In genomic region chr1:240114222-240114621, GRCh38 we compare ENCODE assay signal across 28 cellular contexts. TPM values are rescaled to one million over a fixed set of nuclear protein-coding genes. Genes with fewer than 3 reads are reported as not detected.
"Had no signal": no experiment of that assay in that cellular context is flagged by ENCODE, and none has a peak within 500 bp of the region (broad histone marks: within the 10 kb centered on the region; RNA-seq: fewer than 3 reads in every experiment).

No MANE protein-coding gene starts in this region.

- H3K9me3 Mint-ChIP-seq: activated CD4-positive, alpha-beta memory T cell treated with anti-CD3 and anti-CD28 coated beads for 36 hours; activated CD4-positive, alpha-beta T cell treated with anti-CD3 and anti-CD28 coated beads, Interleukin-2, amount 10 ng/mL, durations not matched to agents 7 days and 5 days; activated naive CD4-positive, alpha-beta T cell treated with anti-CD3 and anti-CD28 coated beads, Interleukin-2, amount 50 U/mL, for 72 hours; activated naive CD8-positive, alpha-beta T cell treated with anti-CD3 and anti-CD28 coated beads, Interleukin-2, amount 50 U/mL, for 24 hours; activated T-cell treated with anti-CD3 and anti-CD28 coated beads, Interleukin-2, amount 50 U/mL, for 4 hours; T-cell had no signal

- ATAC-seq: activated naive CD4-positive, alpha-beta T cell treated with anti-CD3 and anti-CD28 coated beads, Interleukin-2, amount 50 U/mL, for 72 hours; activated naive CD8-positive, alpha-beta T cell treated with anti-CD3 and anti-CD28 coated beads, Interleukin-2, amount 50 U/mL, for 24 hours; activated T-cell treated with anti-CD3 and anti-CD28 coated beads, Interleukin-2, amount 50 U/mL, for 4 hours; body of pancreas; Panc1; Right ventricle myocardium inferior; T-cell had no signal

- H3K4me3 Mint-ChIP-seq: activated CD4-positive, alpha-beta memory T cell treated with anti-CD3 and anti-CD28 coated beads for 36 hours; activated CD4-positive, alpha-beta T cell treated with anti-CD3 and anti-CD28 coated beads, Interleukin-2, amount 10 ng/mL, durations not matched to agents 7 days and 5 days; activated naive CD8-positive, alpha-beta T cell treated with anti-CD3 and anti-CD28 coated beads, Interleukin-2, amount 50 U/mL, for 24 hours; activated T-cell treated with anti-CD3 and anti-CD28 coated beads, Interleukin-2, amount 50 U/mL, for 4 hours; T-cell had no signal

- H3K4me1 Mint-ChIP-seq: activated CD4-positive, alpha-beta T cell treated with anti-CD3 and anti-CD28 coated beads, Interleukin-2, amount 10 ng/mL, durations not matched to agents 7 days and 5 days; activated naive CD8-positive, alpha-beta T cell treated with anti-CD3 and anti-CD28 coated beads, Interleukin-2, amount 50 U/mL, for 24 hours; T-cell had no signal

- H3K27ac Mint-ChIP-seq: activated CD4-positive, alpha-beta memory T cell treated with anti-CD3 and anti-CD28 coated beads for 36 hours; activated CD4-positive, alpha-beta T cell treated with anti-CD3 and anti-CD28 coated beads, Interleukin-2, amount 10 ng/mL, durations not matched to agents 7 days and 5 days; activated naive CD4-positive, alpha-beta T cell treated with anti-CD3 and anti-CD28 coated beads, Interleukin-2, amount 50 U/mL, for 72 hours; activated naive CD8-positive, alpha-beta T cell treated with anti-CD3 and anti-CD28 coated beads, Interleukin-2, amount 50 U/mL, for 24 hours; T-cell had no signal

- H3K27me3 Mint-ChIP-seq: activated CD4-positive, alpha-beta memory T cell treated with anti-CD3 and anti-CD28 coated beads for 36 hours; activated CD4-positive, alpha-beta T cell treated with anti-CD3 and anti-CD28 coated beads, Interleukin-2, amount 10 ng/mL, durations not matched to agents 7 days and 5 days; activated naive CD8-positive, alpha-beta T cell treated with anti-CD3 and anti-CD28 coated beads, Interleukin-2, amount 50 U/mL, for 24 hours had no signal

- H3K36me3 Mint-ChIP-seq: activated CD4-positive, alpha-beta memory T cell treated with anti-CD3 and anti-CD28 coated beads for 36 hours; activated naive CD4-positive, alpha-beta T cell treated with anti-CD3 and anti-CD28 coated beads, Interleukin-2, amount 50 U/mL, for 72 hours; T-cell had no signal

- DNase-seq: activated CD4-positive, alpha-beta memory T cell treated with anti-CD3 and anti-CD28 coated beads for 36 hours; activated CD4-positive, alpha-beta T cell treated with anti-CD3 and anti-CD28 coated beads, Interleukin-2, amount 10 ng/mL, durations not matched to agents 7 days and 5 days; activated CD4-positive, CD25-positive, alpha-beta regulatory T cell; activated CD8-positive, alpha-beta memory T cell treated with anti-CD3 and anti-CD28 coated beads for 24 hours; activated effector memory CD4-positive, alpha-beta T cell treated with anti-CD3 and anti-CD28 coated beads, Interleukin-2, amount 50 U/mL, for 16 hours; activated naive CD4-positive, alpha-beta T cell treated with Interleukin-2 at 50 U/mL for 16 hours; activated naive CD8-positive, alpha-beta T cell treated with anti-CD3 and anti-CD28 coated beads, Interleukin-2, amount 50 U/mL, for 24 hours; activated T-cell treated with anti-CD3 and anti-CD28 coated beads, Interleukin-2, amount 50 U/mL, for 4 hours; amniotic stem cell; body of pancreas; central memory CD4-positive, alpha-beta T cell; MG63; MV-4-11; NCI-H1092 treated with DMSO at 0.1 percent for 48 hours; NCI-H1436 treated with DMSO at 0.1 percent for 48 hours; NCI-H1930; NCI-H510A; NCI-H526 treated with DMSO at 0.1 percent for 48 hours; NK-92 treated with Interleukin-12 subunit alpha and Interleukin-12 subunit beta, amount 100 ng/mL, for 24 hours; OCI-M1; RPMI8226; T-cell; T-helper 2 cell; T1000 had no signal

RNA-seq across cellular contexts. Expression of gene FMN2, which starts 22.5 kb away (rescaled TPM):
- total RNA-seq: activated CD4-positive, alpha-beta memory T cell treated with anti-CD3 and anti-CD28 coated beads for 36 hours; activated CD4-positive, alpha-beta T cell treated with anti-CD3 and anti-CD28 coated beads, Interleukin-2, amount 10 ng/mL, durations not matched to agents 7 days and 5 days; activated naive CD4-positive, alpha-beta T cell treated with anti-CD3 and anti-CD28 coated beads, Interleukin-2, amount 50 U/mL, for 72 hours; activated T-cell treated with anti-CD3 and anti-CD28 coated beads, Interleukin-2, amount 50 U/mL, for 4 hours; ascending aorta; Right ventricle myocardium inferior; T-cell had no signal
